In the genomic region with DNA sequence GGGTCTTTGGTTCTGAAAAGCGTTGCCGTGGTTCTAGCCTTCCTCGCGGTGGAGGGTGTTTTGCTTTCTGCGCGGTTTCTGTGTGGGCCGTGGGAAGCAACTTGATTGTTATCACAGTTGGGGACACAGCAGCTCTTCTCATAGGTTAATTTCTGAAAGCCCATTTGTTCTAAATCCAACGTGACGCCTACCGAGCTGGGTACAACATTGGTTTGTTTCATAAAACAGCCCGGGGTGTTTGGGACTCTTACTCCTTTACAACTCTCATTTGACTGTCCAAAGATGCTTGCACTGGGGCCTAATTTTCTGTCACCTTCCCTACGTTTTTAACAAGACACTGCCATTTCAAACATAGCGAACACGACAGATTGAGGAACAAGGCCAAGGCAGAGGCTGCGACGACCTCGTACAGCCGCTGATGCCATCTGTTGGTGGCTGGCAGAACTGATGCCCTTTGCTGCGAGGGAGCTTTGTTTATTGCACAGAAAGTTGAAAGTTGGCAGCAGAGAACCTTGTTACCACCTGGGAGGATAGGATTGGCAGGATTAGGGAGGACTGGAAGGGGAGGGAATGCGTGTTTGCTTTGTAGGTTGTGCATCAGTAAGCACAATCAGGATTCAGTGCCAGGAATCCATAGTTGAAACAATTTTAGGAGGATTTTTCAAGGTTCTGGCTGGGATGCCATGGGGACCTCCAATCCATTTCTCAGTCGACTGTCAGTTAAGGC, we compare ENCODE assay signal across 8 cellular contexts.
A peak's percentile ranks its signal among the peaks of the same experiment; 100 is the strongest.
DNase-seq lines count a peak whose midpoint lies in the region; ATAC-seq and TF ChIP-seq lines count a peak whose summit lies in the region.

No MANE protein-coding gene starts in this region.

- ATAC-seq in sciatic nerve (peak; percentile 84), GM21723 (IDR thresholded peaks at IDR 0.05; ENCODE audit: unreplicated experiment) (no peak)

- no peaks in the 10 kb centered on the region for H3K27me3 ChIP-seq in right atrium auricular region

- H3K27ac ChIP-seq in C4-2B = no peak overlapping the region
- H3K27ac ChIP-seq in right atrium auricular region = peak overlapping the region; percentile 70 to 74

- no peaks in the 10 kb centered on the region for H3K36me3 ChIP-seq in right atrium auricular region

- peaks cover 44% of the 10 kb centered on the region for H3K4me1 Mint-ChIP-seq in T-helper 2 cell treated with Interferon-gamma antibody and Interleukin-4, amounts not matched to agents 5 μg/mL and 100 μg/mL, for 36 hours (ENCODE audit: low read depth)

- no peak overlapping the region for H3K4me3 ChIP-seq in right atrium auricular region

- H3K4me1 ChIP-seq in right atrium auricular region = peaks cover 0 to 25% of the 10 kb centered on the region in 2 donors

- H3K9me3 Mint-ChIP-seq in T-helper 2 cell treated with Interferon-gamma antibody and Interleukin-4, amounts not matched to agents 5 μg/mL and 100 μg/mL, for 36 hours = peaks cover 5% of the 10 kb centered on the region

- H3K4me3 Mint-ChIP-seq in T-helper 2 cell treated with Interferon-gamma antibody and Interleukin-4, amounts not matched to agents 5 μg/mL and 100 μg/mL, for 36 hours = peak overlapping the region; percentile 70

- H3K36me3 Mint-ChIP-seq in T-helper 2 cell treated with Interferon-gamma antibody and Interleukin-4, amounts not matched to agents 5 μg/mL and 100 μg/mL, for 36 hours (ENCODE audit: low read depth) = peaks cover 6% of the 10 kb centered on the region

- DNase-seq in H4 (ENCODE audit: low spot score) (peak; percentile 76), NCI-H187 (lab: John Stamatoyannopoulos, UW) (peak; percentile 20 to 29), amygdala (lab: John Stamatoyannopoulos, UW) (peak in 53 of 56 donors; percentile 9 to 87 (median 63)), right atrium auricular region (ENCODE audit: low spot score) (peak; percentile 83), sciatic nerve (ENCODE audit: low spot score) (peak; percentile 85)
- DNase-seq in T-helper 2 cell treated with Interferon-gamma antibody and Interleukin-4, amounts not matched to agents 5 μg/mL and 100 μg/mL, for 36 hours (ENCODE audit: low spot score) = peak; percentile 74

- peaks cover 4% of the 10 kb centered on the region for H3K27me3 Mint-ChIP-seq in T-helper 2 cell treated with Interferon-gamma antibody and Interleukin-4, amounts not matched to agents 5 μg/mL and 100 μg/mL, for 36 hours (ENCODE audit: low read depth)

- intact Hi-C loops in sciatic nerve (cut with DNase I) = no loop called here

- peak; percentile 97 for TF ChIP-seq CTCF in C4-2B (conservative IDR thresholded peaks at IDR 0.05)
- TF ChIP-seq CTCF in right atrium auricular region (IDR thresholded peaks at IDR 0.05) = peak; percentile 91 to 92

- H3K27ac Mint-ChIP-seq in T-helper 2 cell treated with Interferon-gamma antibody and Interleukin-4, amounts not matched to agents 5 μg/mL and 100 μg/mL, for 36 hours = peak overlapping the region; percentile 87

- peaks cover 0 to 3% of the 10 kb centered on the region in 2 donors for H3K9me3 ChIP-seq in right atrium auricular region

Comparison
In these comparisons a context has a peak if more than half of its experiments do, and no peak if none do; other contexts are left out.
1. DNase-seq: peak in every context shown above with its lines; median percentile 85 in sciatic nerve; 83 in right atrium auricular region; 76 in H4; 74 in T-helper 2 cell treated with Interferon-gamma antibody and Interleukin-4, amounts not matched to agents 5 μg/mL and 100 μg/mL, for 36 hours; 63 in amygdala; 24 in NCI-H187.